ENCODE assay signal across 25 cellular contexts in genomic region chr9:135551456-135551855, GRCh38. TPM values are rescaled to one million over a fixed set of nuclear protein-coding genes. Genes with fewer than 3 reads are reported as not detected.
"Had no signal": no experiment of that assay in that cellular context is flagged by ENCODE, and none has a peak within 500 bp of the region (broad histone marks: within the 10 kb centered on the region; RNA-seq: fewer than 3 reads in every experiment).

No MANE protein-coding gene starts in this region.

- H3K9me3 ChIP-seq: MG63, SK-N-SH had no signal

- FAIRE-seq: HepG2 had no signal

- H3K27me3 ChIP-seq: MG63 had no signal

- H3K4me3 ChIP-seq: MG63 had no signal

- H3K27ac ChIP-seq: RWPE1 had no signal

- H3K4me2 ChIP-seq: SK-N-SH had no signal

- ATAC-seq: HepG2, Panc1, PC-3 had no signal

- H3K9ac ChIP-seq: SK-N-SH had no signal

- H3K36me3 ChIP-seq: MG63 had no signal

- DNase-seq: IMR-90, Karpas-422, KG1, MG63, NCI-H1092, NCI-H1105 treated with DMSO at 0.1 percent for 48 hours, NCI-H1417 treated with DMSO at 0.1 percent for 48 hours, NCI-H146, NCI-H1694 treated with DMSO at 0.1 percent for 48 hours, NCI-H1930, NCI-H2081, NCI-H2107, NCI-H2227 treated with DMSO at 0.1 percent for 48 hours, NCI-H524, NCI-H526 treated with DMSO at 0.1 percent for 48 hours, NCI-H774, PC-3, SHP77, SK-N-SH had no signal

RNA-seq across cellular contexts. Expression of gene OBP2A, which starts 5.5 kb away (rescaled TPM):
- total RNA-seq: HepG2, IMR-90, NCI-H460, PC-3, SK-MEL-5 had no signal
- polyA plus RNA-seq: IMR-90, SK-N-SH had no signal

RNA-seq across cellular contexts. Expression of gene PAEP, which starts 10.1 kb away (rescaled TPM):
- total RNA-seq: IMR-90, PC-3 had no signal
- polyA plus RNA-seq: IMR-90 had no signal

RNA-seq across cellular contexts. Expression of gene LCN1, which starts 30.2 kb away (rescaled TPM):
- total RNA-seq: HepG2, HT1080, IMR-90, PC-3, SK-MEL-5 had no signal
- polyA plus RNA-seq: HepG2, IMR-90, SK-N-SH had no signal
